26 cellular contexts compared by ENCODE assay signal in the genomic region with DNA sequence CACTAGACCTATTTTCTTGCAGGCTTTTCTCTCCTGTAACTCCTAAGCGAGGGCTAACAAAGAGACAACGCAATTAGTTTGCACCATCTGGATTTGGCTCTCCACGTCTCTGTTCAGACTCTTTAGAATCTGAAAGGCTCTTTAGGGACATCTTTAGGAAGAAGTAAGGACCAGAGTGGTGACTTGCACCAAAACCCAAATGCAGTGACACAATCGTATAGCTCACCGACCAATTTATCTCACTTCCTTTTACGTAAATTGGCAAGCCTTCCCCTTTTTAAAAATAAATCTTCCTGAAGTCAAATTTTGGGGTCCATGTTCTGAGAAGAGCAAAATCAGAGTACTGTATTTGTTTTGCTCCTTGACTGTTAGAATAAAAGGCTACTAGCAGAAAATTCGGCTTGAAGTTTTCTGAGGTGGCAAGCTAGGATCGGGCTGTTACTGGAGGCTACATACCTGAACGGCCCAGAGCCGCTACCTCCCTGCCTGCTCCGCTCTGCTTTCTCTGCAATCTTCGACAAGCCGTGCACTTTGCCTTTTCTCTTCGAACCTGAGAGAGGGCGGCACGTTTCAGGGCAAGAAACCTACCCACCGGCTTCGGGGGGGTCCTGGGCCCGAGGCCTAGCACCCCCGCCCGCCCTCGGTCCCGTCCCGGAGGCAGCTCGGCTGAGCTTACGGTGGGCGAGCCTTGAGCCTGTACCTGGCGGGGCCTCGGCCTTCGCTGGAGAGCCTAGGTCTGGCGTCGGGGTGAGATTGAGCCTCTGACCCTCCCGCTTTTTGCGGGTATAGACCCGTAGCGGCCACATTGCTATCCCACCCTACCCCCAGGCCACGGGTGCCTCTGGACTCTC. TPM values are rescaled to one million over a fixed set of nuclear protein-coding genes. Genes with fewer than 3 reads are reported as not detected.
DNase-seq lines count a peak whose midpoint lies in the region; ATAC-seq, FAIRE-seq and TF ChIP-seq lines count a peak whose summit lies in the region.
"Had no signal": no experiment of that assay in that cellular context is flagged by ENCODE, and none has a peak within 500 bp of the region (broad histone marks: within the 10 kb centered on the region; RNA-seq: fewer than 3 reads in every experiment).

No MANE protein-coding gene starts in this region.

- intact Hi-C loops in vagina (cut with DNase I) = loop anchor here (5.0 kb wide), 1 partner anchor 1158 kb away; no protein-coding TSS in a partner anchor

- no peaks in the 10 kb centered on the region for H3K79me1 ChIP-seq in mesenchymal stem cell (replicated peaks; ENCODE audit: low read length, poor library complexity, severe bottlenecking)

- H2BK120ac ChIP-seq in mesenchymal stem cell (ENCODE audit: low read depth, low read length) = no peak overlapping the region

- peaks cover 13% of the 10 kb centered on the region for H3K27me3 ChIP-seq in OCI-LY3 (ENCODE audit: low read depth, low read length)
- H3K27me3 ChIP-seq in mesenchymal stem cell (ENCODE audit: control insufficient read depth in 1 of 2, insufficient read depth in 1 of 2, low read length in 2 of 2) = peaks cover 0 to 5% of the 10 kb centered on the region in 2 experiments
- no peaks in the 10 kb centered on the region for H3K27me3 ChIP-seq in vagina
- H3K27me3 ChIP-seq in small intestine (ENCODE audit: control insufficient read depth in 2 of 2, insufficient read depth in 2 of 2, low read length in 2 of 2) = no peaks in the 10 kb centered on the region
- H3K27me3 ChIP-seq: pancreas had no signal

- ATAC-seq in esophagus mucosa = no peak
- ATAC-seq: activated CD8-positive, alpha-beta T cell treated with anti-CD3 and anti-CD28 coated beads for 36 hours; natural killer cell; stimulated activated memory B cell treated with anti-CD40 and anti-IgM and Interleukin-4, amounts not matched to agents 10 μg/mL and 1 μg/mL and 100 μg/mL, for 72 hours had no signal

- H3K36me3 ChIP-seq in OCI-LY3 (replicated peaks; ENCODE audit: low read depth, low read length) (no peaks in the 10 kb centered on the region), mesenchymal stem cell (ENCODE audit: control insufficient read depth in 1 of 2, insufficient read depth in 2 of 2, low read depth in 1 of 2, low read length in 2 of 2) (no peaks in the 10 kb centered on the region), vagina (no peaks in the 10 kb centered on the region), small intestine (ENCODE audit: control insufficient read depth in 2 of 2, insufficient read depth in 2 of 2, low read length in 2 of 2) (no peaks in the 10 kb centered on the region)
- H3K36me3 ChIP-seq: pancreas, WERI-Rb-1 had no signal

- no peaks in the 10 kb centered on the region for H4K20me1 ChIP-seq in OCI-LY3 (ENCODE audit: insufficient read depth, low read length)

- no peak overlapping the region for H3K4ac ChIP-seq in mesenchymal stem cell (ENCODE audit: low read depth in 1 of 2, low read length in 2 of 2)

- no peaks in the 10 kb centered on the region for H3K9me3 ChIP-seq in OCI-LY3 (ENCODE audit: insufficient read depth, low read length)
- H3K9me3 ChIP-seq in mesenchymal stem cell (ENCODE audit: control insufficient read depth, low read length) = no peaks in the 10 kb centered on the region
- no peaks in the 10 kb centered on the region for H3K9me3 ChIP-seq in vagina
- H3K9me3 ChIP-seq in small intestine (ENCODE audit: control insufficient read depth, low read depth) = no peaks in the 10 kb centered on the region
- H3K9me3 ChIP-seq: pancreas had no signal

- no peak overlapping the region for H3K23ac ChIP-seq in mesenchymal stem cell (ENCODE audit: low read length in 2 of 2)

- peak overlapping the region; percentile 15 for H4K91ac ChIP-seq in mesenchymal stem cell (ENCODE audit: low read length)

- DNase-seq in CD1c-positive myeloid dendritic cell (ENCODE audit: extremely low spot score) (peak; percentile 76), KBM-7 (peak; percentile 42), mesenchymal stem cell (no peak), vagina (ENCODE audit: extremely low spot score in 2 of 2) (no peak), amniotic stem cell (lab: John Stamatoyannopoulos, UW) (no peak), small intestine (no peak)
- DNase-seq: activated CD8-positive, alpha-beta T cell treated with anti-CD3 and anti-CD28 coated beads for 36 hours; CD4-positive, CD25-positive, alpha-beta regulatory T cell; EL; head of caudate nucleus; natural killer cell; NCI-H1436 treated with DMSO at 0.1 percent for 48 hours; NCI-H524; pancreas; stimulated activated CD4-positive, alpha-beta T cell treated with anti-CD3 and anti-CD28 coated beads, Interleukin-2, amount 100 ng/mL, for 48 hours; WERI-Rb-1 had no signal

- H2AK5ac ChIP-seq in mesenchymal stem cell (ENCODE audit: low read length, severe bottlenecking) = no peak overlapping the region

- H3K4me1 ChIP-seq in OCI-LY3 (ENCODE audit: low read length) = peaks cover 11% of the 10 kb centered on the region
- no peaks in the 10 kb centered on the region for H3K4me1 ChIP-seq in mesenchymal stem cell (ENCODE audit: control insufficient read depth, insufficient read depth, low read depth, low read length)
- H3K4me1 ChIP-seq in vagina = no peaks in the 10 kb centered on the region
- no peaks in the 10 kb centered on the region for H3K4me1 ChIP-seq in small intestine (ENCODE audit: control insufficient read depth in 2 of 2, insufficient read depth in 1 of 2, low read depth in 1 of 2, low read length in 1 of 2)
- H3K4me1 ChIP-seq: pancreas had no signal

- no peaks in the 10 kb centered on the region for H3K79me2 ChIP-seq in OCI-LY3 (ENCODE audit: low read length)

- no peak overlapping the region for H3K27ac ChIP-seq in OCI-LY3 (ENCODE audit: low read length)
- no peak overlapping the region for H3K27ac ChIP-seq in mesenchymal stem cell (ENCODE audit: low read length, poor library complexity, severe bottlenecking)
- no peak overlapping the region for H3K27ac ChIP-seq in vagina
- H3K27ac ChIP-seq in small intestine (ENCODE audit: low read depth in 1 of 2, low read length in 1 of 2) = no peak overlapping the region
- H3K27ac ChIP-seq: pancreas, WERI-Rb-1 had no signal

- no peak overlapping the region for H2BK15ac ChIP-seq in mesenchymal stem cell (ENCODE audit: low read depth, poor library complexity, severe bottlenecking)

- TF ChIP-seq CTCF in OCI-LY3 (IDR thresholded peaks at IDR 0.05; ENCODE audit: low read depth, low read length) (no peak), vagina (IDR thresholded peaks at IDR 0.05) (no peak)

- no peak overlapping the region for H2BK5ac ChIP-seq in mesenchymal stem cell (ENCODE audit: low read depth, low read length, poor library complexity, severe bottlenecking)

- no peak overlapping the region for H3K18ac ChIP-seq in mesenchymal stem cell (ENCODE audit: low read depth in 1 of 2, low read length in 2 of 2)

- H2BK12ac ChIP-seq in mesenchymal stem cell (ENCODE audit: low read length in 2 of 2) = no peak overlapping the region

- in situ Hi-C loops in KBM-7 (cut with MboI; ENCODE audit: low pct_unique_long_range_greater_than_20kb, low sequenced_read_pairs) = no loop called here

- H3K4me3 ChIP-seq in OCI-LY3 (ENCODE audit: low read length) (no peak overlapping the region), mesenchymal stem cell (ENCODE audit: insufficient read depth in 1 of 2, low read depth in 1 of 2, low read length in 2 of 2) (no peak overlapping the region), vagina (no peak overlapping the region), small intestine (ENCODE audit: low read depth in 1 of 2, low read length in 2 of 2) (no peak overlapping the region)
- H3K4me3 ChIP-seq: pancreas had no signal

- H3K9ac ChIP-seq in OCI-LY3 (ENCODE audit: low read length) = no peak overlapping the region
- no peak overlapping the region for H3K9ac ChIP-seq in mesenchymal stem cell (ENCODE audit: low read length)

- H4K8ac ChIP-seq in mesenchymal stem cell (ENCODE audit: low read length) = no peak overlapping the region

- H3K4me2 ChIP-seq in OCI-LY3 (ENCODE audit: low read length) (0 out of 2 replicates have a peak overlapping the region, but pooled peaks have one; percentile 26), mesenchymal stem cell (ENCODE audit: low read length, poor library complexity, severe bottlenecking) (no peak overlapping the region)

- no peak for FAIRE-seq in small intestine (lab: Jason Lieb, UNC)
- FAIRE-seq: D721Med, GM19239, pancreas had no signal

- no peak overlapping the region for H2AFZ ChIP-seq in OCI-LY3 (ENCODE audit: low read depth, low read length)
- no peak overlapping the region for H2AFZ ChIP-seq in mesenchymal stem cell (ENCODE audit: low read depth, low read length)

- no peak overlapping the region for H3K14ac ChIP-seq in mesenchymal stem cell (ENCODE audit: low read length in 2 of 2)

- TF ChIP-seq POLR2A in vagina (IDR thresholded peaks at IDR 0.05) = no peak

- WGBS in mesenchymal stem cell = 92% methylated on average over 35 of the region's 37 CpGs
- 88 to 93% (median 91%) methylated on average over 37 of the region's 37 CpGs for WGBS in small intestine, 3 donors

RNA-seq across cellular contexts. Expression of gene MEIKIN, which starts 0.5 kb away (rescaled TPM):
- polyA plus RNA-seq in mesenchymal stem cell (2013, experiment 1 of 2) = not detected
- polyA plus RNA-seq in mesenchymal stem cell (2013, experiment 2 of 2) = not detected
- total RNA-seq in vagina = not detected
- not detected for total RNA-seq in esophagus mucosa
- 1 to 10 TPM in 1 of 3 donors, not detected in 2; 3.8 TPM for polyA plus RNA-seq in small intestine
- total RNA-seq: activated CD8-positive, alpha-beta T cell treated with anti-CD3 and anti-CD28 coated beads for 36 hours; CD4-positive, CD25-positive, alpha-beta regulatory T cell; chondrocyte; M059J; RPMI7951; T-helper 2 cell treated with Interferon-gamma antibody and Interleukin-4, amounts not matched to agents 100 ng/mL and 5 ng/mL, for 36 hours had no signal
- polyA plus RNA-seq: AG04450; CD4-positive, CD25-positive, alpha-beta regulatory T cell; pancreas had no signal

Comparison
In these comparisons a context has a peak if more than half of its experiments do, and no peak if none do; other contexts are left out.
1. DNase-seq: peak in CD1c-positive myeloid dendritic cell (single experiment) and KBM-7 (single experiment); none in mesenchymal stem cell (single experiment), vagina (0 of 2), amniotic stem cell (single experiment) and small intestine (single experiment).